13 cellular contexts compared by ENCODE assay signal in the genomic region with DNA sequence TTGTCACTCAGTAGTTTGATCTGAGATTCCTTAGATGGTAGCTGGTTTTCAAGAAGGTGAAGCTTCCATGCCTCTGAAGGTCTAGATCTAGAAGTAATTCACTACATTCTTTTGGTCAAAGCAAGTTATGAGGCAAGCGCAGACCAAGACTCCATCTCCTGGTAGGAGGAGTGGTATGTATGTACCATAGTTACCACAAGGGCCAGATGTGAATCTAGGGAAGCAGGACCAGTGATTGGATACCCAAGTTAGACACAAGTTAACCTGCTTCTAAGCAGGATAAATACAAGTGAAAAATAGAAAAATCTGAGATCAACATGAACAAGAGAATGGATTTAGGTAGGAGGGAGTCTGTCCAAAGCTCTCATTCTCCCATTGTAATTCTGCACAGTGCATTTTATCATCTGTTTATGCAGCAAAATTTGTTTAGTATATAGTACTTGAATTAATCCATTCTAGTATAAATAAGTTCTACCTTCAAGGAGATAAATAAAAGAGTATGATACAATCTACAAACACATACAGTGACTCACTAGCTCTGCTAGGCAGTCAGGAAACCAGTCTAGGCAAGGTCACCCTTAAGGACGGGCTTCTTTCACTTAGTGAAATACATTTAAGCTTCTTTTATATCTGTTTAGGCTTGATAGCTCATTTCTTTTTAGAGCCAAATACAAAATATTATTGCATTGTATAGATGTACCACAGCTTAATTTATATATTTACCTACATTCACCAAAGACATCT. TPM values are rescaled to one million over a fixed set of nuclear protein-coding genes. Genes with fewer than 3 reads are reported as not detected.
A peak's percentile ranks its signal among the peaks of the same experiment; 100 is the strongest.
DNase-seq lines count a peak whose midpoint lies in the region; ATAC-seq and TF ChIP-seq lines count a peak whose summit lies in the region.
"Had no signal": no experiment of that assay in that cellular context is flagged by ENCODE, and none has a peak within 500 bp of the region (broad histone marks: within the 10 kb centered on the region; RNA-seq: fewer than 3 reads in every experiment).

No MANE protein-coding gene starts in this region.

- peak; percentile 74 to 75 for ATAC-seq in activated T-cell treated with anti-CD3 and anti-CD28 coated beads, Interleukin-2, amount 50 U/mL, for 4 hours
- ATAC-seq in HG02763 (IDR thresholded peaks at IDR 0.05; ENCODE audit: unreplicated experiment): no peak
- ATAC-seq: HCT116, left cardiac atrium had no signal

- no peak overlapping the region for H3K4me3 Mint-ChIP-seq in activated T-cell treated with anti-CD3 and anti-CD28 coated beads, Interleukin-2, amount 50 U/mL, for 4 hours
- H3K4me3 Mint-ChIP-seq in immature natural killer cell (peak overlapping the region; percentile 44 to 61 (median 53)), glutamatergic neuron (ENCODE audit: unreplicated experiment) (no peak overlapping the region)

- no peaks in the 10 kb centered on the region for H3K9me3 Mint-ChIP-seq in activated T-cell treated with anti-CD3 and anti-CD28 coated beads, Interleukin-2, amount 50 U/mL, for 4 hours
- H3K9me3 Mint-ChIP-seq in immature natural killer cell: no peaks in the 10 kb centered on the region
- H3K9me3 Mint-ChIP-seq in glutamatergic neuron (ENCODE audit: unreplicated experiment): no peaks in the 10 kb centered on the region

- DNase-seq in activated T-cell treated with anti-CD3 and anti-CD28 coated beads, Interleukin-2, amount 50 U/mL, for 4 hours: no peak
- DNase-seq in activated T-cell treated with anti-CD3 and anti-CD28 coated beads for 4 hours (no peak), H4 (ENCODE audit: low spot score) (peak; percentile 36), amniotic epithelial cell (ENCODE audit: low read depth) (peak; percentile 39), immature natural killer cell (peak in 1 of 3 donors; percentile 21), glutamatergic neuron (no peak), NCI-H1417 (lab: John Stamatoyannopoulos, UW) (no peak)
- DNase-seq: left cardiac atrium, NCI-H187 treated with DMSO at 0.1 percent for 48 hours, NCI-H524 treated with DMSO at 0.1 percent for 48 hours had no signal

- no peak for TF ChIP-seq CTCF in glutamatergic neuron (IDR thresholded peaks at IDR 0.05; ENCODE audit: partially characterized antibody, unreplicated experiment)

- H3K27me3 Mint-ChIP-seq in activated T-cell treated with anti-CD3 and anti-CD28 coated beads, Interleukin-2, amount 50 U/mL, for 4 hours (ENCODE audit: low read depth): no peaks in the 10 kb centered on the region
- H3K27me3 Mint-ChIP-seq in immature natural killer cell (ENCODE audit: low read depth in 3 of 3): peaks cover 0 to 2% (median 2%) of the 10 kb centered on the region in 3 donors
- no peaks in the 10 kb centered on the region for H3K27me3 Mint-ChIP-seq in glutamatergic neuron (ENCODE audit: unreplicated experiment)

- no peaks in the 10 kb centered on the region for H3K36me3 Mint-ChIP-seq in activated T-cell treated with anti-CD3 and anti-CD28 coated beads, Interleukin-2, amount 50 U/mL, for 4 hours (ENCODE audit: insufficient read depth)
- H3K36me3 Mint-ChIP-seq in immature natural killer cell: no peaks in the 10 kb centered on the region
- no peaks in the 10 kb centered on the region for H3K36me3 Mint-ChIP-seq in glutamatergic neuron (ENCODE audit: unreplicated experiment)

- H3K27ac Mint-ChIP-seq in immature natural killer cell (peak overlapping the region; percentile 24 to 72 (median 44)), glutamatergic neuron (ENCODE audit: unreplicated experiment) (no peak overlapping the region)

- H3K4me1 Mint-ChIP-seq in activated T-cell treated with anti-CD3 and anti-CD28 coated beads, Interleukin-2, amount 50 U/mL, for 4 hours (ENCODE audit: low read depth): peaks cover 62% of the 10 kb centered on the region
- H3K4me1 Mint-ChIP-seq in immature natural killer cell (peaks cover 52 to 69% of the 10 kb centered on the region in 2 donors), glutamatergic neuron (ENCODE audit: low read depth, unreplicated experiment) (peaks cover 4% of the 10 kb centered on the region)

RNA-seq across cellular contexts. Expression of gene DOCK10, which starts 14.2 kb away (rescaled TPM):
- 100 to 1,000 TPM; 173 to 222 (median 219) TPM for total RNA-seq in activated T-cell treated with anti-CD3 and anti-CD28 coated beads, Interleukin-2, amount 50 U/mL, for 4 hours
- 10.8 and 22.8 TPM in 2 replicates for total RNA-seq in H4 (2014; rRNA removed; shearing (Covaris generic))
- polyA plus RNA-seq in immature natural killer cell: 10 to 100 TPM; 10.2 to 61.9 (median 22.9) TPM
- total RNA-seq in glutamatergic neuron (ENCODE audit: unreplicated experiment): 1.1 TPM
- total RNA-seq: cardiac muscle cell had no signal
- polyA plus RNA-seq: cardiac muscle cell had no signal

Comparison
In these comparisons a context has a peak if more than half of its experiments do, and no peak if none do; other contexts are left out.
1. DNase-seq: peak in H4 (single experiment) and amniotic epithelial cell (single experiment); none in activated T-cell treated with anti-CD3 and anti-CD28 coated beads, Interleukin-2, amount 50 U/mL, for 4 hours (single experiment), activated T-cell treated with anti-CD3 and anti-CD28 coated beads for 4 hours (single experiment), glutamatergic neuron (single experiment) and NCI-H1417 (0 of 3).
2. H3K4me3 Mint-ChIP-seq: peak in immature natural killer cell (5 of 5); none in activated T-cell treated with anti-CD3 and anti-CD28 coated beads, Interleukin-2, amount 50 U/mL, for 4 hours (single experiment) and glutamatergic neuron (single experiment).